18 cellular contexts compared by ENCODE assay signal in genomic region chr13:27549406-27549981, GRCh38.
DNase-seq lines count a peak whose midpoint lies in the region; ATAC-seq and TF ChIP-seq lines count a peak whose summit lies in the region.
"Had no signal": no experiment of that assay in that cellular context is flagged by ENCODE, and none has a peak within 500 bp of the region (broad histone marks: within the 10 kb centered on the region; RNA-seq: fewer than 3 reads in every experiment).

No MANE protein-coding gene starts in this region.

- peak overlapping the region; percentile 15 for H3K27ac ChIP-seq in suprapubic skin
- H3K27ac ChIP-seq: psoas muscle had no signal

- peak; percentile 7 for DNase-seq in SIG-M5 treated with dmso at 0.1 percent for 504 hours (lab: John Stamatoyannopoulos, UW; ENCODE audit: unreplicated experiment)
- DNase-seq in SIG-M5 (lab: John Stamatoyannopoulos, UW): no peak
- peak; percentile 94 for DNase-seq in NCI-H748 treated with DMSO at 0.1 percent for 48 hours (lab: John Stamatoyannopoulos, UW)
- DNase-seq in fibroblast of pulmonary artery (ENCODE audit: low read depth): peak; percentile 24
- DNase-seq in suprapubic skin (ENCODE audit: low spot score in 2 of 2): no peak
- no peak for DNase-seq in NCI-H82 (lab: John Stamatoyannopoulos, UW)
- DNase-seq in NCI-H1694 treated with DMSO at 0.1 percent for 48 hours (lab: John Stamatoyannopoulos, UW): no peak
- DNase-seq: 8988T; activated CD4-positive, alpha-beta T cell treated with anti-CD3 and anti-CD28 coated beads for 1 hour; activated CD8-positive, alpha-beta memory T cell treated with anti-CD3 and anti-CD28 coated beads, Interleukin-2, amount 50 U/mL, for 4 hours; aorta; DMS79; glutamatergic neuron; immature natural killer cell; NCI-H510A; psoas muscle; stimulated activated naive CD4-positive, alpha-beta T cell had no signal

- peaks cover 44% of the 10 kb centered on the region for H3K36me3 ChIP-seq in suprapubic skin

- no peak for TF ChIP-seq CTCF in fibroblast of pulmonary artery (IDR thresholded peaks at IDR 0.05; ENCODE audit: low read length, missing control alignments)
- no peak for TF ChIP-seq CTCF in suprapubic skin (IDR thresholded peaks at IDR 0.05)

- WGBS in suprapubic skin: 93% methylated on average over 8 of the region's 8 CpGs

- ATAC-seq in HG03521 (IDR thresholded peaks at IDR 0.05; ENCODE audit: unreplicated experiment): no peak
- ATAC-seq: psoas muscle had no signal

- H3K27me3 ChIP-seq in suprapubic skin: no peaks in the 10 kb centered on the region

- TF ChIP-seq EP300 in suprapubic skin (IDR thresholded peaks at IDR 0.05): no peak

- H3K9me3 ChIP-seq in suprapubic skin: no peaks in the 10 kb centered on the region
- H3K9me3 ChIP-seq: psoas muscle had no signal

- no peak overlapping the region for H3K4me3 ChIP-seq in fibroblast of pulmonary artery (replicated peaks; ENCODE audit: low read depth, low read length)
- H3K4me3 ChIP-seq in suprapubic skin: no peak overlapping the region
- H3K4me3 ChIP-seq: psoas muscle had no signal

- no peaks in the 10 kb centered on the region for H3K4me1 ChIP-seq in suprapubic skin
- H3K4me1 ChIP-seq: psoas muscle had no signal

- TF ChIP-seq POLR2A in suprapubic skin (IDR thresholded peaks at IDR 0.05): no peak

Comparison
In these comparisons a context has a peak if more than half of its experiments do, and no peak if none do; other contexts are left out.
1. DNase-seq: peak in SIG-M5 treated with dmso at 0.1 percent for 504 hours (single experiment), NCI-H748 treated with DMSO at 0.1 percent for 48 hours (single experiment) and fibroblast of pulmonary artery (single experiment); none in SIG-M5 (single experiment), suprapubic skin (0 of 2), NCI-H82 (single experiment) and NCI-H1694 treated with DMSO at 0.1 percent for 48 hours (single experiment).